20 cellular contexts compared by ENCODE assay signal in the genomic region with DNA sequence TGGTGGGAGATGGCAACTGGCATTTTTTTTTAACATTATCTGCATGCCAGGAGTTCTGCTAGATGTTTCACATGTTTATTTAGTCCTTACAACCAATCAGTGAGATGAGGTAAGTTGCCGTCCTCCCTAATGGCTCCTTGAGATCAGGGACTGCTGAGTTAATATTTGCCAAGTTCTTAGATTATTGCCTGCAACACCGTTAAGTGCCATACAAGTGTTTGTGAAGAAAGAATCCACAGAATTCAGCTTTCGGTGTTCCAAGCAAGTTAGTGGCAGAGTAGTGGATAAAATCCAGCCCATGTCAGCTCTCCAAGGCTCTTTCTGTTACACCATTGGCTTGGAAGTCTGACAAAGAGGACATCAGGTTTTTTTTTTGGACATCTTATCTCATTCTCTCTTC.
"Had no signal": no experiment of that assay in that cellular context is flagged by ENCODE, and none has a peak within 500 bp of the region (broad histone marks: within the 10 kb centered on the region; RNA-seq: fewer than 3 reads in every experiment).

No MANE protein-coding gene starts in this region.

- H3K36me3 ChIP-seq: cardiac muscle cell, heart right ventricle, prostate gland, right atrium auricular region, spleen, thoracic aorta had no signal

- H3K9me3 Mint-ChIP-seq: activated naive CD4-positive, alpha-beta T cell treated with anti-CD3 and anti-CD28 coated beads, Interleukin-2, amount 10 ng/mL, durations not matched to agents 7 days and 5 days; activated T-cell treated with anti-CD3 and anti-CD28 coated beads, Interleukin-2, amount 50 U/mL, for 72 hours; natural killer cell; type B pancreatic cell had no signal

- H3K4me3 Mint-ChIP-seq: activated naive CD4-positive, alpha-beta T cell treated with anti-CD3 and anti-CD28 coated beads, Interleukin-2, amount 10 ng/mL, durations not matched to agents 7 days and 5 days; activated T-cell treated with anti-CD3 and anti-CD28 coated beads, Interleukin-2, amount 50 U/mL, for 72 hours; natural killer cell; type B pancreatic cell; WTC11 had no signal

- H3K4me3 ChIP-seq: body of pancreas, cardiac muscle cell, heart right ventricle, prostate gland, right atrium auricular region, spleen, thoracic aorta had no signal

- H3K36me3 Mint-ChIP-seq: activated naive CD4-positive, alpha-beta T cell treated with anti-CD3 and anti-CD28 coated beads, Interleukin-2, amount 10 ng/mL, durations not matched to agents 7 days and 5 days; natural killer cell; type B pancreatic cell; WTC11 had no signal

- H3K27ac ChIP-seq: body of pancreas, cardiac muscle cell, heart right ventricle, prostate gland, right atrium auricular region, spleen, thoracic aorta had no signal

- H3K4me1 ChIP-seq: body of pancreas, prostate gland, right atrium auricular region, spleen had no signal

- H3K27ac Mint-ChIP-seq: activated naive CD4-positive, alpha-beta T cell treated with anti-CD3 and anti-CD28 coated beads, Interleukin-2, amount 10 ng/mL, durations not matched to agents 7 days and 5 days; activated T-cell treated with anti-CD3 and anti-CD28 coated beads, Interleukin-2, amount 50 U/mL, for 72 hours; natural killer cell; type B pancreatic cell; WTC11 had no signal

- DNase-seq: activated CD4-positive, alpha-beta T cell treated with anti-CD3 and anti-CD28 coated beads, Interleukin-2, amount 50 U/mL, for 48 hours; activated effector memory CD4-positive, alpha-beta T cell treated with Interleukin-2 at 50 U/mL for 16 hours; activated naive CD4-positive, alpha-beta T cell treated with anti-CD3 and anti-CD28 coated beads, Interleukin-2, amount 10 ng/mL, durations not matched to agents 7 days and 5 days; activated T-cell treated with anti-CD3 and anti-CD28 coated beads, Interleukin-2, amount 50 U/mL, for 72 hours; body of pancreas; cortex of kidney; heart right ventricle; midbrain; natural killer cell; spleen; stimulated activated CD4-positive, alpha-beta T cell treated with anti-CD3 and anti-CD28 coated beads, Interleukin-4, amount 100 ng/mL, for 24 hours; stimulated activated naive CD4-positive, alpha-beta T cell treated with Interleukin-2 at 50 U/mL for 16 hours; T-helper 9 cell had no signal

- H3K4me1 Mint-ChIP-seq: activated naive CD4-positive, alpha-beta T cell treated with anti-CD3 and anti-CD28 coated beads, Interleukin-2, amount 10 ng/mL, durations not matched to agents 7 days and 5 days; natural killer cell; WTC11 had no signal

- ATAC-seq: activated T-cell treated with anti-CD3 and anti-CD28 coated beads, Interleukin-2, amount 50 U/mL, for 72 hours; body of pancreas; heart right ventricle; left lobe of liver; natural killer cell; WTC11 had no signal

- H3K9me3 ChIP-seq: body of pancreas, prostate gland, right atrium auricular region, thoracic aorta had no signal

- H3K27me3 ChIP-seq: body of pancreas, cardiac muscle cell, right atrium auricular region had no signal
